ENCODE assay signal across 10 cellular contexts in genomic region chrX:15301924-15302323, GRCh38. TPM values are rescaled to one million over a fixed set of nuclear protein-coding genes. Genes with fewer than 3 reads are reported as not detected.
DNase-seq lines count a peak whose midpoint lies in the region; ATAC-seq and TF ChIP-seq lines count a peak whose summit lies in the region.
"Had no signal": no experiment of that assay in that cellular context is flagged by ENCODE, and none has a peak within 500 bp of the region (broad histone marks: within the 10 kb centered on the region; RNA-seq: fewer than 3 reads in every experiment).

No MANE protein-coding gene starts in this region.

- WGBS in right lobe of liver (ENCODE audit: insufficient coverage, low coverage, low lambda C conversion rate, missing lambda C conversion rate): 34% methylated on average over 3 of the region's 4 CpGs

- intact Hi-C loops in right lobe of liver (cut with DNase I): no loop called here

- no peak for TF ChIP-seq POLR2A in right lobe of liver (IDR thresholded peaks at IDR 0.05)

- H3K27me3 ChIP-seq in right lobe of liver: no peaks in the 10 kb centered on the region

- peaks cover 0 to 20% (median 3%) of the 10 kb centered on the region in 4 donors for H3K4me1 ChIP-seq in right lobe of liver

- H3K9me3 ChIP-seq in right lobe of liver: no peaks in the 10 kb centered on the region

- H3K4me3 Mint-ChIP-seq in activated T-cell treated with anti-CD3 and anti-CD28 coated beads, Interleukin-2, amount 50 U/mL, for 72 hours: no peak overlapping the region
- H3K4me3 Mint-ChIP-seq: memory B cell had no signal

- H3K4me1 Mint-ChIP-seq in activated T-cell treated with anti-CD3 and anti-CD28 coated beads, Interleukin-2, amount 50 U/mL, for 72 hours (ENCODE audit: low read depth): peaks cover 7% of the 10 kb centered on the region

- H3K27ac ChIP-seq in right lobe of liver: no peak overlapping the region

- H3K4me3 ChIP-seq in right lobe of liver: no peak overlapping the region

- no peaks in the 10 kb centered on the region for H3K36me3 Mint-ChIP-seq in activated T-cell treated with anti-CD3 and anti-CD28 coated beads, Interleukin-2, amount 50 U/mL, for 72 hours (ENCODE audit: insufficient read depth in 2 of 2)
- H3K36me3 Mint-ChIP-seq: memory B cell had no signal

- H3K27ac Mint-ChIP-seq in activated T-cell treated with anti-CD3 and anti-CD28 coated beads, Interleukin-2, amount 50 U/mL, for 72 hours: peak overlapping the region; percentile 46
- H3K27ac Mint-ChIP-seq: memory B cell had no signal

- no peaks in the 10 kb centered on the region for H3K36me3 ChIP-seq in right lobe of liver

- H3K27me3 Mint-ChIP-seq in activated T-cell treated with anti-CD3 and anti-CD28 coated beads, Interleukin-2, amount 50 U/mL, for 72 hours (ENCODE audit: low read depth): peaks cover 38% of the 10 kb centered on the region
- H3K27me3 Mint-ChIP-seq: memory B cell had no signal

- no peaks in the 10 kb centered on the region for H3K9me3 Mint-ChIP-seq in activated T-cell treated with anti-CD3 and anti-CD28 coated beads, Interleukin-2, amount 50 U/mL, for 72 hours
- H3K9me3 Mint-ChIP-seq: memory B cell had no signal

- ATAC-seq in HG03066 (IDR thresholded peaks at IDR 0.05; ENCODE audit: low read depth, unreplicated experiment) (peak; percentile 35), right lobe of liver (peak; percentile 37 to 52 (median 49)), HG02970 (IDR thresholded peaks at IDR 0.05; ENCODE audit: low FRiP score, unreplicated experiment) (no peak), HG02852 (IDR thresholded peaks at IDR 0.05; ENCODE audit: unreplicated experiment) (no peak)
- peak; percentile 91 to 97 for ATAC-seq in activated T-cell treated with anti-CD3 and anti-CD28 coated beads, Interleukin-2, amount 50 U/mL, for 72 hours (replicated peaks in 1 of 2)

- peak; percentile 32 for DNase-seq in Ammon's horn (ENCODE audit: low spot score)
- DNase-seq in activated T-cell treated with anti-CD3 and anti-CD28 coated beads, Interleukin-2, amount 50 U/mL, for 72 hours: peak; percentile 43 to 54
- DNase-seq in right lobe of liver: peak in 2 of 3 donors; percentile 35 to 44
- no peak for DNase-seq in NCI-H1105 (lab: John Stamatoyannopoulos, UW)
- DNase-seq in middle frontal gyrus (ENCODE audit: extremely low spot score, low spot score): no peak
- DNase-seq: activated effector memory CD4-positive, alpha-beta T cell treated with Interleukin-2 at 50 U/mL for 16 hours had no signal

- no peak for TF ChIP-seq CTCF in right lobe of liver (IDR thresholded peaks at IDR 0.05)

RNA-seq across cellular contexts. Expression of gene ASB11, which starts 13.5 kb away (rescaled TPM):
- not detected for total RNA-seq in activated T-cell treated with anti-CD3 and anti-CD28 coated beads, Interleukin-2, amount 50 U/mL, for 72 hours
- not detected for total RNA-seq in right lobe of liver

RNA-seq across cellular contexts. Expression of gene ASB9, which starts 32.0 kb away (rescaled TPM):
- total RNA-seq in activated T-cell treated with anti-CD3 and anti-CD28 coated beads, Interleukin-2, amount 50 U/mL, for 72 hours: under 1 TPM in 1 of 2 donors, not detected in 1; 0.41 TPM
- 1 to 10 TPM; 1.3 to 7.4 (median 3.5) TPM for total RNA-seq in right lobe of liver

RNA-seq across cellular contexts. Expression of gene PIGA, which starts 33.4 kb away (rescaled TPM):
- total RNA-seq in activated T-cell treated with anti-CD3 and anti-CD28 coated beads, Interleukin-2, amount 50 U/mL, for 72 hours: 10 to 100 TPM; 33.1 to 46.2 TPM
- total RNA-seq in right lobe of liver: 10 to 100 TPM in 1 of 6 experiments, 1 to 10 TPM in 5; 4.8 to 12.5 (median 7.3) TPM

Comparison
In these comparisons a context has a peak if more than half of its experiments do, and no peak if none do; other contexts are left out.
1. DNase-seq: peak in Ammon's horn (single experiment), activated T-cell treated with anti-CD3 and anti-CD28 coated beads, Interleukin-2, amount 50 U/mL, for 72 hours (2 of 2) and right lobe of liver (2 of 3); none in NCI-H1105 (single experiment) and middle frontal gyrus (single experiment).
2. ATAC-seq: peak in HG03066 (single experiment), activated T-cell treated with anti-CD3 and anti-CD28 coated beads, Interleukin-2, amount 50 U/mL, for 72 hours (2 of 2) and right lobe of liver (4 of 4); none in HG02970 (single experiment) and HG02852 (single experiment).